In the genomic region with DNA sequence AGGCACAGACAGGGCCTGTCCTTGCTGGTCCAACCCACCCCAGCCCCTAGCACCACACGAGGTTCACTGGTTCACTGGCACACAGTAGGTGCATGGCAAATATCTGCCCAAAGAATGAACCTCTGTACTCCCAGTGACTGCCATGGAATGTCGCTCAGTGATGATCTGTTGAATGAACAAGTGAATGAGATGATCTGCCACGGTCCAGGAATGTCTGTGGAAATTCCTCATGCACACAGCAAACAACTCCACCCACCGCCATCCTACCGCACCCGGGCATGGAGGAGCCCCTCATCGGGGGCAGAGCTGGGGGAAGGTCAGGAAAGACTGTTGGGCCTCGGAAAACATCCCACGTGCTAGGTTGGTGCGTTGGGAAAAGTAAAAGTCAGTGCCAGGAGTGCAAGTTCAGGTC, we compare ENCODE assay signal across 10 cellular contexts. TPM values are rescaled to one million over a fixed set of nuclear protein-coding genes. Genes with fewer than 3 reads are reported as not detected.
A peak's percentile ranks its signal among the peaks of the same experiment; 100 is the strongest.
DNase-seq lines count a peak whose midpoint lies in the region; ATAC-seq and TF ChIP-seq lines count a peak whose summit lies in the region.
"Had no signal": no experiment of that assay in that cellular context is flagged by ENCODE, and none has a peak within 500 bp of the region (broad histone marks: within the 10 kb centered on the region; RNA-seq: fewer than 3 reads in every experiment).

No MANE protein-coding gene starts in this region.

- peak overlapping the region; percentile 86 for H3K27ac ChIP-seq in lower lobe of right lung
- H3K27ac ChIP-seq in tibial artery, result peak overlapping the region; percentile 96 to 97

- no peak for ATAC-seq in activated CD8-positive, alpha-beta T cell treated with anti-CD3 and anti-CD28 coated beads for 36 hours
- no peak for ATAC-seq in activated CD8-positive, alpha-beta T cell treated with anti-CD3 and anti-CD28 coated beads, Interleukin-2, amount 10 ng/mL, durations not matched to agents 7 days and 5 days
- ATAC-seq in lower lobe of right lung (no peak), HG03457 (IDR thresholded peaks at IDR 0.05; ENCODE audit: unreplicated experiment) (no peak), HG03159 (IDR thresholded peaks at IDR 0.05; ENCODE audit: unreplicated experiment) (no peak)

- H3K36me3 ChIP-seq in lower lobe of right lung, result no peaks in the 10 kb centered on the region
- no peaks in the 10 kb centered on the region for H3K36me3 ChIP-seq in tibial artery
- H3K36me3 ChIP-seq: BE2C had no signal

- no peak for DNase-seq in activated CD8-positive, alpha-beta T cell treated with anti-CD3 and anti-CD28 coated beads for 36 hours
- no peak for DNase-seq in activated CD8-positive, alpha-beta T cell treated with anti-CD3 and anti-CD28 coated beads, Interleukin-2, amount 10 ng/mL, durations not matched to agents 7 days and 5 days
- DNase-seq in astrocyte of the spinal cord (ENCODE audit: low read depth, low spot score) (no peak), lower lobe of right lung (no peak), tibial artery (no peak), GOT3 (lab: John Stamatoyannopoulos, UW) (no peak)
- DNase-seq: BE2C had no signal

- CTCF ChIA-PET in activated CD8-positive, alpha-beta T cell treated with anti-CD3 and anti-CD28 coated beads for 36 hours (lab: Charles Lee), result interaction anchor here (1.2 kb wide), 1 partner anchor 28 kb away, joined by 4 read pairs; no protein-coding TSS in a partner anchor
- CTCF ChIA-PET in activated CD8-positive, alpha-beta T cell treated with anti-CD3 and anti-CD28 coated beads, Interleukin-2, amount 10 ng/mL, durations not matched to agents 7 days and 5 days (lab: Charles Lee), result interaction anchor here (0.9 to 1.3 kb wide), 2 partner anchors 12 to 83 kb away, joined by 3 to 4 read pairs; no protein-coding TSS in a partner anchor

- in situ Hi-C loops in astrocyte of the spinal cord (cut with HindIII; ENCODE audit: low sequenced_read_pairs), result no loop called here

- H3K4me1 ChIP-seq in lower lobe of right lung, result peaks cover 84% of the 10 kb centered on the region
- peaks cover 11 to 84% (median 73%) of the 10 kb centered on the region in 4 donors for H3K4me1 ChIP-seq in tibial artery

- H3K4me1 Mint-ChIP-seq in activated CD8-positive, alpha-beta T cell treated with anti-CD3 and anti-CD28 coated beads for 36 hours (ENCODE audit: low read depth), result peaks cover 19% of the 10 kb centered on the region
- H3K4me1 Mint-ChIP-seq in activated CD8-positive, alpha-beta T cell treated with anti-CD3 and anti-CD28 coated beads, Interleukin-2, amount 10 ng/mL, durations not matched to agents 7 days and 5 days (ENCODE audit: low read depth), result peaks cover 18% of the 10 kb centered on the region

- no peak for TF ChIP-seq CTCF in activated CD8-positive, alpha-beta T cell treated with anti-CD3 and anti-CD28 coated beads for 36 hours (IDR thresholded peaks at IDR 0.05)
- no peak for TF ChIP-seq CTCF in astrocyte of the spinal cord (IDR thresholded peaks at IDR 0.05; ENCODE audit: low read depth, low read length)
- no peak for TF ChIP-seq CTCF in lower lobe of right lung (IDR thresholded peaks at IDR 0.05)
- TF ChIP-seq CTCF in tibial artery (IDR thresholded peaks at IDR 0.05), result no peak

- no peaks in the 10 kb centered on the region for H3K36me3 Mint-ChIP-seq in activated CD8-positive, alpha-beta T cell treated with anti-CD3 and anti-CD28 coated beads for 36 hours (ENCODE audit: low read depth)
- H3K36me3 Mint-ChIP-seq in activated CD8-positive, alpha-beta T cell treated with anti-CD3 and anti-CD28 coated beads, Interleukin-2, amount 10 ng/mL, durations not matched to agents 7 days and 5 days (ENCODE audit: low read depth), result no peaks in the 10 kb centered on the region

- H3K9me3 Mint-ChIP-seq in activated CD8-positive, alpha-beta T cell treated with anti-CD3 and anti-CD28 coated beads for 36 hours, result no peaks in the 10 kb centered on the region
- H3K9me3 Mint-ChIP-seq in activated CD8-positive, alpha-beta T cell treated with anti-CD3 and anti-CD28 coated beads, Interleukin-2, amount 10 ng/mL, durations not matched to agents 7 days and 5 days (ENCODE audit: insufficient read depth), result no peaks in the 10 kb centered on the region

- POLR2A ChIA-PET in activated CD8-positive, alpha-beta T cell treated with anti-CD3 and anti-CD28 coated beads for 36 hours (lab: Charles Lee), result interaction anchor here (0.9 kb wide), 1 partner anchor 11 kb away, joined by 4 read pairs; no protein-coding TSS in a partner anchor
- POLR2A ChIA-PET in activated CD8-positive, alpha-beta T cell treated with anti-CD3 and anti-CD28 coated beads, Interleukin-2, amount 10 ng/mL, durations not matched to agents 7 days and 5 days (lab: Charles Lee), result interaction anchor here (1.1 kb wide), 1 partner anchor 152 kb away, joined by 3 read pairs; no protein-coding TSS in a partner anchor

- H3K27me3 Mint-ChIP-seq in activated CD8-positive, alpha-beta T cell treated with anti-CD3 and anti-CD28 coated beads for 36 hours, result peaks cover 16% of the 10 kb centered on the region
- H3K27me3 Mint-ChIP-seq in activated CD8-positive, alpha-beta T cell treated with anti-CD3 and anti-CD28 coated beads, Interleukin-2, amount 10 ng/mL, durations not matched to agents 7 days and 5 days (ENCODE audit: low read depth), result peaks cover 27% of the 10 kb centered on the region

- intact Hi-C loops in activated CD8-positive, alpha-beta T cell treated with anti-CD3 and anti-CD28 coated beads for 36 hours (cut with micrococcal nuclease), result no loop called here
- intact Hi-C loops in lower lobe of right lung (cut with DNase I) (no loop called here), tibial artery (cut with DNase I; ENCODE audit: low total_unique reads) (no loop called here)

- no peak overlapping the region for H3K27ac Mint-ChIP-seq in activated CD8-positive, alpha-beta T cell treated with anti-CD3 and anti-CD28 coated beads for 36 hours
- no peak overlapping the region for H3K27ac Mint-ChIP-seq in activated CD8-positive, alpha-beta T cell treated with anti-CD3 and anti-CD28 coated beads, Interleukin-2, amount 10 ng/mL, durations not matched to agents 7 days and 5 days

- no peaks in the 10 kb centered on the region for H3K9me3 ChIP-seq in lower lobe of right lung
- H3K9me3 ChIP-seq in tibial artery, result no peaks in the 10 kb centered on the region
- H3K9me3 ChIP-seq: BE2C had no signal

- H3K4me3 ChIP-seq in astrocyte of the spinal cord (ENCODE audit: low read depth, low read length) (peak overlapping the region; percentile 65), lower lobe of right lung (peak overlapping the region; percentile 70), tibial artery (peak overlapping the region; percentile 74 to 77)

- H3K27me3 ChIP-seq in lower lobe of right lung (ENCODE audit: low read depth), result no peaks in the 10 kb centered on the region
- H3K27me3 ChIP-seq in tibial artery, result no peaks in the 10 kb centered on the region
- H3K27me3 ChIP-seq: BE2C had no signal

- peak overlapping the region; percentile 75 for H3K4me3 Mint-ChIP-seq in activated CD8-positive, alpha-beta T cell treated with anti-CD3 and anti-CD28 coated beads for 36 hours
- H3K4me3 Mint-ChIP-seq in activated CD8-positive, alpha-beta T cell treated with anti-CD3 and anti-CD28 coated beads, Interleukin-2, amount 10 ng/mL, durations not matched to agents 7 days and 5 days, result no peak overlapping the region

RNA-seq across cellular contexts. Expression of a gene that starts 1.7 kb away (rescaled TPM):
- 10 to 100 TPM; 52.1 to 59.0 TPM for total RNA-seq in activated CD8-positive, alpha-beta T cell treated with anti-CD3 and anti-CD28 coated beads for 36 hours
- total RNA-seq in activated CD8-positive, alpha-beta T cell treated with anti-CD3 and anti-CD28 coated beads, Interleukin-2, amount 10 ng/mL, durations not matched to agents 7 days and 5 days, result 1 to 10 TPM; 3.2 to 3.8 TPM
- total RNA-seq in lower lobe of right lung, result 216 TPM

RNA-seq across cellular contexts. Expression of a gene that starts 41.4 kb away (rescaled TPM):
- total RNA-seq in activated CD8-positive, alpha-beta T cell treated with anti-CD3 and anti-CD28 coated beads for 36 hours, result not detected
- not detected for total RNA-seq in activated CD8-positive, alpha-beta T cell treated with anti-CD3 and anti-CD28 coated beads, Interleukin-2, amount 10 ng/mL, durations not matched to agents 7 days and 5 days
- total RNA-seq in lower lobe of right lung, result not detected
- total RNA-seq: ureter had no signal

Comparison
In these comparisons a context has a peak if more than half of its experiments do, and no peak if none do; other contexts are left out.
1. RNA of a gene that starts 1.7 kb away (total RNA-seq): 216 TPM in lower lobe of right lung (single experiment) and 52.1 to 59.0 TPM in activated CD8-positive, alpha-beta T cell treated with anti-CD3 and anti-CD28 coated beads for 36 hours; 3.2 to 3.8 TPM in activated CD8-positive, alpha-beta T cell treated with anti-CD3 and anti-CD28 coated beads, Interleukin-2, amount 10 ng/mL, durations not matched to agents 7 days and 5 days; every median in the first group is over 10 times any median in the second.
2. Peak in every context shown above with its lines, with median percentiles within 50 percentile points of each other: H3K4me3 ChIP-seq.